19 cellular contexts compared by ENCODE assay signal in the genomic region with DNA sequence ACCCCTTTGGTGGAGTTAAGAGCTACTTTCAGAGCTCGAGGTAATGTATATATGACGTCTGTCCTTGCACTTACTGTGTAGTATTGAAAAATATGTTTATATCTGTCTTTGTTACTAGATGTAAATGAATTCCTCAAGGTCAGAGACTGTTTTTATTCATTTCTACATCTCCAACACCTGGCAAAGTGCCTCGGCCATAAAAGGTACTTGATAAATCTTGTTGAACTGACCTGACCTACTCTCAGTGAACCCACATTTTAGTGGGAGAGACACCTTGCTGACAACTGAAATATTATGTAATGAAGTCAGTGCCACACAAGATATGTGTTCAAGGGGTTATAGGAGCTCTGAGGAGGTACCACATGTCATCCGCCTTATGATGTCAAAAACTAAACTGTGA. TPM values are rescaled to one million over a fixed set of nuclear protein-coding genes. Genes with fewer than 3 reads are reported as not detected.
DNase-seq lines count a peak whose midpoint lies in the region; ATAC-seq and TF ChIP-seq lines count a peak whose summit lies in the region.
"Had no signal": no experiment of that assay in that cellular context is flagged by ENCODE, and none has a peak within 500 bp of the region (broad histone marks: within the 10 kb centered on the region; RNA-seq: fewer than 3 reads in every experiment).

No MANE protein-coding gene starts in this region.

- no peaks in the 10 kb centered on the region for H3K36me3 Mint-ChIP-seq in WTC11
- H3K36me3 Mint-ChIP-seq in stimulated activated effector memory CD8-positive, alpha-beta T cell treated with anti-CD3 and anti-CD28 coated beads, Interleukin-12 subunit alpha, Interleukin-12 subunit beta, amount 100 ng/mL, for 72 hours = peaks cover 9% of the 10 kb centered on the region

- ATAC-seq in WTC11 (no peak), lung (ENCODE audit: insufficient read depth, low FRiP score) (peak; percentile 47), thoracic aorta (ENCODE audit: insufficient number of reproducible peaks, low FRiP score, low read depth) (no peak), HG02763 (IDR thresholded peaks at IDR 0.05; ENCODE audit: unreplicated experiment) (no peak)
- no peak for ATAC-seq in stimulated activated effector memory CD8-positive, alpha-beta T cell treated with anti-CD3 and anti-CD28 coated beads, Interleukin-12 subunit alpha, Interleukin-12 subunit beta, amount 100 ng/mL, for 72 hours
- ATAC-seq: PC-3 had no signal

- H3K4me1 ChIP-seq in lung (ENCODE audit: control insufficient read depth in 2 of 2, insufficient read depth in 2 of 2, low read length in 2 of 2) (no peaks in the 10 kb centered on the region), thoracic aorta (ENCODE audit: control insufficient read depth in 1 of 2, low read depth in 2 of 2) (peaks cover 29 to 53% of the 10 kb centered on the region in 2 donors)

- H3K9me3 ChIP-seq in lung (ENCODE audit: control insufficient read depth in 2 of 2, insufficient read depth in 1 of 2, low read length in 1 of 2) (no peaks in the 10 kb centered on the region), thoracic aorta (no peaks in the 10 kb centered on the region)

- POLR2A ChIA-PET in WTC11 (lab: Charles Lee) = no interaction called here

- H3K4me1 Mint-ChIP-seq in WTC11 = peaks cover 24% of the 10 kb centered on the region
- H3K4me1 Mint-ChIP-seq in stimulated activated effector memory CD8-positive, alpha-beta T cell treated with anti-CD3 and anti-CD28 coated beads, Interleukin-12 subunit alpha, Interleukin-12 subunit beta, amount 100 ng/mL, for 72 hours = peaks cover 15% of the 10 kb centered on the region

- no peaks in the 10 kb centered on the region for H3K9me3 Mint-ChIP-seq in WTC11
- no peaks in the 10 kb centered on the region for H3K9me3 Mint-ChIP-seq in stimulated activated effector memory CD8-positive, alpha-beta T cell treated with anti-CD3 and anti-CD28 coated beads, Interleukin-12 subunit alpha, Interleukin-12 subunit beta, amount 100 ng/mL, for 72 hours
- H3K9me3 Mint-ChIP-seq: H9 had no signal

- H3K4me3 ChIP-seq in lung (no peak overlapping the region), thoracic aorta (no peak overlapping the region)

- H3K36me3 ChIP-seq in lung (ENCODE audit: control insufficient read depth in 2 of 2, insufficient read depth in 2 of 2, low read length in 2 of 2) (peaks cover 2 to 5% of the 10 kb centered on the region in 2 donors), thoracic aorta (no peaks in the 10 kb centered on the region)

- H3K27me3 Mint-ChIP-seq in WTC11 (ENCODE audit: low read depth) = no peaks in the 10 kb centered on the region

- no peak for TF ChIP-seq CTCF in WTC11 (IDR thresholded peaks at IDR 0.05)
- no peak for TF ChIP-seq CTCF in lung (IDR thresholded peaks at IDR 0.05; ENCODE audit: control extremely low read depth, extremely low read depth)
- no peak for TF ChIP-seq CTCF in thoracic aorta (IDR thresholded peaks at IDR 0.05)

- 67 to 81% methylated on average over 4 of the region's 4 CpGs for WGBS in lung, 2 donors

- no peak overlapping the region for H3K4me3 Mint-ChIP-seq in WTC11
- no peak overlapping the region for H3K4me3 Mint-ChIP-seq in stimulated activated effector memory CD8-positive, alpha-beta T cell treated with anti-CD3 and anti-CD28 coated beads, Interleukin-12 subunit alpha, Interleukin-12 subunit beta, amount 100 ng/mL, for 72 hours
- H3K4me3 Mint-ChIP-seq: H9 had no signal

- intact Hi-C loops in posterior vena cava (cut with DNase I) = loop anchor here in 1 of 2 donors (5.0 kb wide), 1 partner anchor 217 kb away; no protein-coding TSS in a partner anchor

- DNase-seq in WTC11 (ENCODE audit: low spot score) (no peak), lung (ENCODE audit: low spot score) (no peak), thoracic aorta (ENCODE audit: low spot score) (no peak), posterior vena cava (ENCODE audit: low spot score) (no peak), amygdala (lab: John Stamatoyannopoulos, UW) (no peak)
- no peak for DNase-seq in stimulated activated effector memory CD8-positive, alpha-beta T cell treated with anti-CD3 and anti-CD28 coated beads, Interleukin-12 subunit alpha, Interleukin-12 subunit beta, amount 100 ng/mL, for 72 hours (ENCODE audit: low spot score in 2 of 2)
- DNase-seq: DMS79 treated with DMSO at 0.1 percent for 48 hours, H9, IMR-90, NCI-H1417 treated with DMSO at 0.1 percent for 48 hours, NCI-H187 treated with DMSO at 0.1 percent for 48 hours, NCI-H345, NCI-H524 treated with DMSO at 0.1 percent for 48 hours, PC-3, SIG-M5 had no signal

- H3K27ac ChIP-seq in cingulate gyrus (ENCODE audit: low read depth, low read length) = peak overlapping the region; percentile 93
- H3K27ac ChIP-seq in lung (ENCODE audit: low read depth in 1 of 2, low read length in 1 of 2) = no peak overlapping the region
- H3K27ac ChIP-seq in thoracic aorta = peak overlapping the region; percentile 60 to 62
- H3K27ac ChIP-seq: HL-60, RWPE1 had no signal

- H3K27me3 ChIP-seq in lung (ENCODE audit: control insufficient read depth, insufficient read depth) = no peaks in the 10 kb centered on the region
- H3K27me3 ChIP-seq in thoracic aorta (replicated peaks; ENCODE audit: insufficient read depth) = no peaks in the 10 kb centered on the region

- CTCF ChIA-PET in WTC11 (lab: Charles Lee) = no interaction called here

- peak overlapping the region; percentile 24; the same call in 1 of the 2 replicates for H3K27ac Mint-ChIP-seq in WTC11
- no peak overlapping the region for H3K27ac Mint-ChIP-seq in stimulated activated effector memory CD8-positive, alpha-beta T cell treated with anti-CD3 and anti-CD28 coated beads, Interleukin-12 subunit alpha, Interleukin-12 subunit beta, amount 100 ng/mL, for 72 hours

TF ChIP-seq in WTC11, 78 proteins besides CTCF, POLR2A, EP300 and RAD21 (continues in another document):
- no peak for TF ChIP-seq RELA (CRISPR knock-in tag; IDR thresholded peaks at IDR 0.05; ENCODE audit: borderline replicate concordance)
- TF ChIP-seq, protein P1, sequence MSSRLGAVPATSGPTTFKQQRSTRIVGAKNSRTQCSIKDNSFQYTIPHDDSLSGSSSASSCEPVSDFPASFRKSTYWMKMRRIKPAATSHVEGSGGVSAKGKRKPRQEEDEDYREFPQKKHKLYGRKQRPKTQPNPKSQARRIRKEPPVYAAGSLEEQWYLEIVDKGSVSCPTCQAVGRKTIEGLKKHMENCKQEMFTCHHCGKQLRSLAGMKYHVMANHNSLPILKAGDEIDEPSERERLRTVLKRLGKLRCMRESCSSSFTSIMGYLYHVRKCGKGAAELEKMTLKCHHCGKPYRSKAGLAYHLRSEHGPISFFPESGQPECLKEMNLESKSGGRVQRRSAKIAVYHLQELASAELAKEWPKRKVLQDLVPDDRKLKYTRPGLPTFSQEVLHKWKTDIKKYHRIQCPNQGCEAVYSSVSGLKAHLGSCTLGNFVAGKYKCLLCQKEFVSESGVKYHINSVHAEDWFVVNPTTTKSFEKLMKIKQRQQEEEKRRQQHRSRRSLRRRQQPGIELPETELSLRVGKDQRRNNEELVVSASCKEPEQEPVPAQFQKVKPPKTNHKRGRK (CRISPR knock-in tag; IDR thresholded peaks at IDR 0.05; ENCODE audit: borderline replicate concordance) = no peak
- TF ChIP-seq, protein P2, sequence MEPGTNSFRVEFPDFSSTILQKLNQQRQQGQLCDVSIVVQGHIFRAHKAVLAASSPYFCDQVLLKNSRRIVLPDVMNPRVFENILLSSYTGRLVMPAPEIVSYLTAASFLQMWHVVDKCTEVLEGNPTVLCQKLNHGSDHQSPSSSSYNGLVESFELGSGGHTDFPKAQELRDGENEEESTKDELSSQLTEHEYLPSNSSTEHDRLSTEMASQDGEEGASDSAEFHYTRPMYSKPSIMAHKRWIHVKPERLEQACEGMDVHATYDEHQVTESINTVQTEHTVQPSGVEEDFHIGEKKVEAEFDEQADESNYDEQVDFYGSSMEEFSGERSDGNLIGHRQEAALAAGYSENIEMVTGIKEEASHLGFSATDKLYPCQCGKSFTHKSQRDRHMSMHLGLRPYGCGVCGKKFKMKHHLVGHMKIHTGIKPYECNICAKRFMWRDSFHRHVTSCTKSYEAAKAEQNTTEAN (CRISPR knock-in tag; IDR thresholded peaks at IDR 0.05) = no peak
- TF ChIP-seq ZNF671 (CRISPR knock-in tag; IDR thresholded peaks at IDR 0.05) = no peak
- no peak for TF ChIP-seq TEAD4 (CRISPR knock-in tag; IDR thresholded peaks at IDR 0.05)
- TF ChIP-seq, protein P3, sequence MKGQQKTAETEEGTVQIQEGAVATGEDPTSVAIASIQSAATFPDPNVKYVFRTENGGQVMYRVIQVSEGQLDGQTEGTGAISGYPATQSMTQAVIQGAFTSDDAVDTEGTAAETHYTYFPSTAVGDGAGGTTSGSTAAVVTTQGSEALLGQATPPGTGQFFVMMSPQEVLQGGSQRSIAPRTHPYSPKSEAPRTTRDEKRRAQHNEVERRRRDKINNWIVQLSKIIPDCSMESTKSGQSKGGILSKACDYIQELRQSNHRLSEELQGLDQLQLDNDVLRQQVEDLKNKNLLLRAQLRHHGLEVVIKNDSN (CRISPR knock-in tag; IDR thresholded peaks at IDR 0.05) = no peak
- TF ChIP-seq, protein P4, sequence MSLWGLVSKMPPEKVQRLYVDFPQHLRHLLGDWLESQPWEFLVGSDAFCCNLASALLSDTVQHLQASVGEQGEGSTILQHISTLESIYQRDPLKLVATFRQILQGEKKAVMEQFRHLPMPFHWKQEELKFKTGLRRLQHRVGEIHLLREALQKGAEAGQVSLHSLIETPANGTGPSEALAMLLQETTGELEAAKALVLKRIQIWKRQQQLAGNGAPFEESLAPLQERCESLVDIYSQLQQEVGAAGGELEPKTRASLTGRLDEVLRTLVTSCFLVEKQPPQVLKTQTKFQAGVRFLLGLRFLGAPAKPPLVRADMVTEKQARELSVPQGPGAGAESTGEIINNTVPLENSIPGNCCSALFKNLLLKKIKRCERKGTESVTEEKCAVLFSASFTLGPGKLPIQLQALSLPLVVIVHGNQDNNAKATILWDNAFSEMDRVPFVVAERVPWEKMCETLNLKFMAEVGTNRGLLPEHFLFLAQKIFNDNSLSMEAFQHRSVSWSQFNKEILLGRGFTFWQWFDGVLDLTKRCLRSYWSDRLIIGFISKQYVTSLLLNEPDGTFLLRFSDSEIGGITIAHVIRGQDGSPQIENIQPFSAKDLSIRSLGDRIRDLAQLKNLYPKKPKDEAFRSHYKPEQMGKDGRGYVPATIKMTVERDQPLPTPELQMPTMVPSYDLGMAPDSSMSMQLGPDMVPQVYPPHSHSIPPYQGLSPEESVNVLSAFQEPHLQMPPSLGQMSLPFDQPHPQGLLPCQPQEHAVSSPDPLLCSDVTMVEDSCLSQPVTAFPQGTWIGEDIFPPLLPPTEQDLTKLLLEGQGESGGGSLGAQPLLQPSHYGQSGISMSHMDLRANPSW (CRISPR knock-in tag; conservative IDR thresholded peaks at IDR 0.05; ENCODE audit: low read depth) = no peak
- TF ChIP-seq JAZF1 (CRISPR knock-in tag; IDR thresholded peaks at IDR 0.05) = no peak

RNA-seq across cellular contexts. Expression of a gene that starts 5.5 kb away (rescaled TPM):
- total RNA-seq in WTC11 (2021) = 68.2 to 81.2 TPM (median 72.6 TPM) in 3 replicates
- 100 to 1,000 TPM; 124 to 164 TPM for total RNA-seq in lung
- polyA plus RNA-seq in lung = 10 to 100 TPM; 46.4 to 74.5 TPM
- 100 to 1,000 TPM; 112 to 123 TPM for total RNA-seq in thoracic aorta
- 100 to 1,000 TPM; 109 to 113 TPM for total RNA-seq in posterior vena cava

RNA-seq across cellular contexts. Expression of a gene that starts 46.5 kb away (rescaled TPM):
- total RNA-seq in WTC11 (2021) (465 to 500 TPM (median 472 TPM) in 3 replicates), lung (100 to 1,000 TPM in 1 of 2 donors, 10 to 100 TPM in 1; 43.1 to 326 TPM), thoracic aorta (100 to 1,000 TPM; 101 to 643 TPM), posterior vena cava (100 to 1,000 TPM; 408 to 448 TPM)
- polyA plus RNA-seq in lung = 100 to 1,000 TPM; 470 to 557 TPM

Comparison
In these comparisons a context has a peak if more than half of its experiments do, and no peak if none do; other contexts are left out.
1. H3K27ac ChIP-seq: peak in cingulate gyrus (single experiment) and thoracic aorta (2 of 2); none in lung (0 of 2).